ENCODE assay signal across 13 cellular contexts in the genomic region with DNA sequence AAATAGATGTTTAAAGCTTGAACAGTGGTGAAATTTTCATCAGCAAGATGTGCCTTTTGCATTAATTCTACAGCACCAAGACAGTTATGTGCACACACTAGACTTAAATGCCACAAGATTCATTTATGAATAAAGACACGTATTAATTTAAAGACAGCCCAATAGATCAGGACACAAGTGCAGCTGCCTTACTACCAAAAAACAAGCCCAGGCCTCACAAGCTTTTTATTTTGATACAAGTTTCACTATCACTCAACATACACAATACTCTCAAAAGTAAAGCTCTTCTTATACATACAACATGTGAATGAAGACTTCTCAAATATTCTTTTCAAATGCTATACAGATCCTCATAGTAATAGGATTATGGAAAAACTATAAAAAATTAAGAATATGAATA. TPM values are rescaled to one million over a fixed set of nuclear protein-coding genes. Genes with fewer than 3 reads are reported as not detected.
A peak's percentile ranks its signal among the peaks of the same experiment; 100 is the strongest.
DNase-seq lines count a peak whose midpoint lies in the region; ATAC-seq and TF ChIP-seq lines count a peak whose summit lies in the region.
"Had no signal": no experiment of that assay in that cellular context is flagged by ENCODE, and none has a peak within 500 bp of the region (broad histone marks: within the 10 kb centered on the region; RNA-seq: fewer than 3 reads in every experiment).

No MANE protein-coding gene starts in this region.

- H3K27me3 Mint-ChIP-seq in immature natural killer cell (ENCODE audit: low read depth in 3 of 3), result peaks cover 2 to 15% (median 4%) of the 10 kb centered on the region in 3 donors

- no peak overlapping the region for H3K27ac ChIP-seq in A673 (ENCODE audit: low read depth, low read length, poor library complexity, severe bottlenecking)
- peak overlapping the region; percentile 89; the same call in 1 of the 2 replicates for H3K27ac ChIP-seq in VCaP
- H3K27ac ChIP-seq in upper lobe of right lung, result no peak overlapping the region
- H3K27ac ChIP-seq: C4-2B, colonic mucosa had no signal

- no TSS peak for BruUV-seq in A673 (replicated peaks; lab: Mats Ljungman, UMichigan)

- H3K27ac Mint-ChIP-seq in immature natural killer cell, result peak overlapping the region; percentile 18 to 89 (median 80)

- DNase-seq in A673 (ENCODE audit: low spot score), result no peak
- DNase-seq in GM12864 (ENCODE audit: low read depth), result no peak
- no peak for DNase-seq in immature natural killer cell
- no peak for DNase-seq in upper lobe of right lung
- DNase-seq in pons (ENCODE audit: low spot score), result no peak
- DNase-seq in COLO668 (lab: John Stamatoyannopoulos, UW; ENCODE audit: unreplicated experiment), result no peak
- DNase-seq in NCI-H2081 (lab: John Stamatoyannopoulos, UW), result no peak
- DNase-seq: colonic mucosa; NCI-H1105; NK-92 treated with Interleukin-12 subunit alpha and Interleukin-12 subunit beta, amount 100 ng/mL, for 24 hours had no signal

- TF ChIP-seq CTCF in A673 (conservative IDR thresholded peaks at IDR 0.05; ENCODE audit: low read depth, low read length) (no peak), GM12864 (IDR thresholded peaks at IDR 0.05; ENCODE audit: low read depth, low read length, missing control alignments) (no peak), VCaP (conservative IDR thresholded peaks at IDR 0.05) (no peak), upper lobe of right lung (IDR thresholded peaks at IDR 0.05) (no peak)

- H3K4me3 Mint-ChIP-seq in immature natural killer cell, result peak overlapping the region; percentile 52 to 97 (median 89)

- H3K4me1 ChIP-seq in A673 (ENCODE audit: insufficient read depth, low read length, poor library complexity, severe bottlenecking), result peaks cover 22% of the 10 kb centered on the region
- peaks cover 28% of the 10 kb centered on the region for H3K4me1 ChIP-seq in upper lobe of right lung

- no peak for ATAC-seq in upper lobe of right lung

- peaks cover 64 to 73% of the 10 kb centered on the region in 2 donors for H3K4me1 Mint-ChIP-seq in immature natural killer cell

- intact Hi-C loops in A673 (cut with micrococcal nuclease; ENCODE audit: unreplicated experiment) (loop anchor here (5.0 to 10.0 kb wide), 3 partner anchors 168 to 1306 kb away; a partner anchor contains a TSS), upper lobe of right lung (cut with DNase I) (no loop called here)

- POLR2A ChIA-PET in A673 (lab: Charles Lee; ENCODE audit: low non-redundant PET), result interaction anchor here (0.6 kb wide), 2 partner anchors 43 to 1294 kb away, joined by 3 to 13 read pairs; no protein-coding TSS in a partner anchor

- H3K4me3 ChIP-seq in A673 (ENCODE audit: low read depth, low read length, poor library complexity, severe bottlenecking) (peak overlapping the region; percentile 94), GM12864 (ENCODE audit: low read depth, low read length) (peak overlapping the region; percentile 28; the same call in 1 of the 2 replicates), upper lobe of right lung (no peak overlapping the region)
- H3K4me3 ChIP-seq: colonic mucosa, lung had no signal

- H3K9me3 ChIP-seq in A673 (ENCODE audit: low read depth, low read length, poor library complexity, severe bottlenecking) (no peaks in the 10 kb centered on the region), upper lobe of right lung (no peaks in the 10 kb centered on the region)
- H3K9me3 ChIP-seq: colonic mucosa had no signal

- no peaks in the 10 kb centered on the region for H3K36me3 ChIP-seq in A673 (ENCODE audit: insufficient read depth, low read length, poor library complexity, severe bottlenecking)
- H3K36me3 ChIP-seq in upper lobe of right lung, result no peaks in the 10 kb centered on the region
- H3K36me3 ChIP-seq: colonic mucosa had no signal

- H3K27me3 ChIP-seq in A673 (replicated peaks; ENCODE audit: insufficient read depth, low read depth, low read length, poor library complexity), result no peaks in the 10 kb centered on the region
- H3K27me3 ChIP-seq in upper lobe of right lung, result no peaks in the 10 kb centered on the region
- H3K27me3 ChIP-seq: colonic mucosa had no signal

- H3K36me3 Mint-ChIP-seq in immature natural killer cell, result no peaks in the 10 kb centered on the region

- no peaks in the 10 kb centered on the region for H3K9me3 Mint-ChIP-seq in immature natural killer cell

- CTCF ChIA-PET in A673 (lab: Charles Lee), result no interaction called here

RNA-seq across cellular contexts. Expression of a gene that starts 2.4 kb away (rescaled TPM):
- total RNA-seq in A673 (2021) (45.5 and 47.4 TPM in 2 replicates), upper lobe of right lung (60.3 TPM)
- 10 to 100 TPM; 41.0 to 74.1 (median 53.0) TPM for polyA plus RNA-seq in immature natural killer cell
